Comparison of ENCODE assay signal across 9 cellular contexts in the genomic region with DNA sequence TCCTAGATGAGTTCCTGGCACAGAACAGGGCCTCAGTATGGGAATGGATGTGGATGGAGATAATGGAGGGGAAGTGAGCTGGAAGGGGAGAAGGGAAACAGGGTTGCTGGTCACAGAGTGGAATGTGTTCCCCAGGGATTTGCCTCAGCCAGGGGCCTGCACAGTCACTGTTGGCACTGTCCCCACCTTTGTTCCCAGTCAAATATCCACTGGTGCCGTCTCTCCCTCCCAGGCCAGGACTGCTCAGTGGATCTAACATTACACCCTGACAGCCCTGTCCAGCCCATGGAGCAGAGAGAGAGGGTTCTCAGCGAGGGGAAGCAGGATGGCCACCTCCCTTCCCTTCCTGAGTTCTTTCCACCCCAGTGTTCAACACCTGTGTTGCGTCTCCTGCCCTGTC. TPM values are rescaled to one million over a fixed set of nuclear protein-coding genes. Genes with fewer than 3 reads are reported as not detected.
A peak's percentile ranks its signal among the peaks of the same experiment; 100 is the strongest.
DNase-seq lines count a peak whose midpoint lies in the region; ATAC-seq and TF ChIP-seq lines count a peak whose summit lies in the region.
"Had no signal": no experiment of that assay in that cellular context is flagged by ENCODE, and none has a peak within 500 bp of the region (broad histone marks: within the 10 kb centered on the region; RNA-seq: fewer than 3 reads in every experiment).

No MANE protein-coding gene starts in this region.

- peak overlapping the region; percentile 87 to 93 for H3K27ac ChIP-seq in ascending aorta
- H3K27ac ChIP-seq in thoracic aorta = peak overlapping the region; percentile 54 to 91

- H3K4me3 Mint-ChIP-seq in activated T-cell treated with anti-CD3 and anti-CD28 coated beads, Interleukin-2, amount 50 U/mL, for 24 hours = peak overlapping the region; percentile 90

- H3K27me3 ChIP-seq in ascending aorta (no peaks in the 10 kb centered on the region), thoracic aorta (replicated peaks; ENCODE audit: insufficient read depth) (no peaks in the 10 kb centered on the region)

- H3K4me3 ChIP-seq in ascending aorta (no peak overlapping the region), thoracic aorta (no peak overlapping the region)

- intact Hi-C loops in ascending aorta (cut with DNase I) = loop anchor here (5.0 to 10.0 kb wide), 5 partner anchors 110 to 1470 kb away; partner anchors contain the start of genes LSG1, RNF168 and XXYLT1

- TF ChIP-seq CTCF in ascending aorta (IDR thresholded peaks at IDR 0.05) = no peak
- TF ChIP-seq CTCF in thoracic aorta (IDR thresholded peaks at IDR 0.05) = no peak

- peaks cover 71% of the 10 kb centered on the region for H3K4me1 Mint-ChIP-seq in activated T-cell treated with anti-CD3 and anti-CD28 coated beads, Interleukin-2, amount 50 U/mL, for 24 hours (ENCODE audit: low read depth)

- H3K36me3 ChIP-seq in ascending aorta (no peaks in the 10 kb centered on the region), thoracic aorta (no peaks in the 10 kb centered on the region)

- peaks cover 31% of the 10 kb centered on the region for H3K36me3 Mint-ChIP-seq in activated T-cell treated with anti-CD3 and anti-CD28 coated beads, Interleukin-2, amount 50 U/mL, for 24 hours (ENCODE audit: low read depth)

- H3K9me3 ChIP-seq in ascending aorta (no peaks in the 10 kb centered on the region), thoracic aorta (no peaks in the 10 kb centered on the region)

- no peak for DNase-seq in activated T-cell treated with anti-CD3 and anti-CD28 coated beads, Interleukin-2, amount 50 U/mL, for 24 hours
- DNase-seq in activated T-cell treated with anti-CD3 and anti-CD28 coated beads, Interleukin-2, amount 50 U/mL, for 48 hours = no peak
- DNase-seq in ascending aorta (ENCODE audit: low spot score in 2 of 2) (peak in 1 of 2 donors; percentile 78), islet precursor cell (peak; percentile 66), thoracic aorta (ENCODE audit: low spot score) (no peak), SHP77 (lab: John Stamatoyannopoulos, UW) (no peak), NCI-H446 treated with DMSO at 0.1 percent for 48 hours (lab: John Stamatoyannopoulos, UW) (no peak)
- DNase-seq in stimulated activated CD8-positive, alpha-beta memory T cell treated with anti-CD3 and anti-CD28 coated beads, Interleukin-4, amount 100 ng/mL, for 48 hours = no peak
- DNase-seq: H7 had no signal

- peaks cover 21 to 38% of the 10 kb centered on the region in 2 donors for H3K4me1 ChIP-seq in ascending aorta
- H3K4me1 ChIP-seq in thoracic aorta (ENCODE audit: control insufficient read depth in 1 of 2, low read depth in 2 of 2) = peaks cover 33 to 49% of the 10 kb centered on the region in 2 donors

- ATAC-seq in thoracic aorta (ENCODE audit: insufficient number of reproducible peaks, low FRiP score, low read depth) = peak; percentile 38

- H3K9me3 Mint-ChIP-seq in activated T-cell treated with anti-CD3 and anti-CD28 coated beads, Interleukin-2, amount 50 U/mL, for 24 hours = no peaks in the 10 kb centered on the region

- H3K27ac Mint-ChIP-seq in activated T-cell treated with anti-CD3 and anti-CD28 coated beads, Interleukin-2, amount 50 U/mL, for 24 hours = peak overlapping the region; percentile 93

- no peaks in the 10 kb centered on the region for H3K27me3 Mint-ChIP-seq in activated T-cell treated with anti-CD3 and anti-CD28 coated beads, Interleukin-2, amount 50 U/mL, for 24 hours

RNA-seq across cellular contexts. Expression of gene PPP1R2, which starts 1.5 kb away (rescaled TPM):
- total RNA-seq in ascending aorta = 62.3 TPM
- 10 to 100 TPM; 55.6 to 69.0 TPM for total RNA-seq in thoracic aorta

RNA-seq across cellular contexts. Expression of gene APOD, which starts 39.1 kb away (rescaled TPM):
- total RNA-seq in ascending aorta (236 TPM), thoracic aorta (100 to 1,000 TPM; 135 to 153 TPM)
- total RNA-seq: H7 had no signal
